ENCODE assay signal across 25 cellular contexts in the genomic region with DNA sequence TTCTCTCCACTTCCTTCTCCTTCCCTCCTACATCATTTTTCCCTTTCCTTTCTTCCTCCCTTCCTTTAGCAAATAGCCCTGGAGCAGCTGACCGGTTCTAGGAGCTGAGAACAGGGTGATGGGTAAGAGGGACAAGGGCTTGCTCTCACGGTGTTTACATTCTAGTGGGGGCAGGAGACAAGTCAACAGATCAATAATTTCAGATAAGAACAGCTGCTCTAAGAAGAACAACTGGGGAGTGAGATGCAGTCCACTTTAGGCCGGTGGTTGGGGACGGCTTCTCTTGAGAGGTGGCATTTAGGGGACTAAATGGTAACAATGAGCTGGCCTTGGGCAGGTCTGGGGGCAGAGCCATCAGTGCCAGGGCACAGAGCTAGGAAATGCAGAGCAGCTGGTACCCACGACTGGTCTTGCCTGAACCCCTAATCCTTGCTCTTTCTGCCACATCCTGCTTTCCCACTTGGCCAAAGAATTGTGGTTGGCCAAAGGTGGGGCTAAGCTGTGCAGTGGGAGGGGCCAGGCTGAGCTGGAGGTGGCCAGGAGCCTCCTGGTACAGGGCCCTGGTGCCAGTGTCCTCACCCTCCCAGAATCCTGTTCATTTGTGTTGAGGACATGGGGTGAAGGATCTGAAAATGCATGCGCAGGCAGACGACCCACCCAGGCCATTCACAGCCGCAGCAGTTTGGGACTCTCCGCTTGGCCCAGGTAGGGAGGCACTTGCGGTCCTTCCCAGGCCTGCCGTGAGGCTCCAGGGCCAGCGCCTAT.
"Had no signal": no experiment of that assay in that cellular context is flagged by ENCODE, and none has a peak within 500 bp of the region (broad histone marks: within the 10 kb centered on the region; RNA-seq: fewer than 3 reads in every experiment).

No MANE protein-coding gene starts in this region.

- ATAC-seq: activated T-cell treated with anti-CD3 and anti-CD28 coated beads, Interleukin-2, amount 50 U/mL, for 4 hours; activated T-helper 17 cell treated with anti-CD3 and anti-CD28 coated beads, Interleukin-2, amount 50 U/mL, for 72 hours; gastroesophageal sphincter; naive thymus-derived CD4-positive, alpha-beta T cell; stimulated activated effector memory CD8-positive, alpha-beta T cell treated with anti-CD3 and anti-CD28 coated beads, Interleukin-12 subunit alpha, Interleukin-12 subunit beta, amount 100 ng/mL, for 72 hours had no signal

- H3K36me3 ChIP-seq: brain microvascular endothelial cell, gastroesophageal sphincter, sigmoid colon, thoracic aorta had no signal

- H3K27ac Mint-ChIP-seq: activated CD4-positive, alpha-beta memory T cell treated with anti-CD3 and anti-CD28 coated beads, Interleukin-2, amount 10 ng/mL, durations not matched to agents 7 days and 5 days; activated CD4-positive, alpha-beta T cell treated with anti-CD3 and anti-CD28 coated beads, Interleukin-2, amount 10 ng/mL, durations not matched to agents 7 days and 5 days; activated T-helper 17 cell treated with anti-CD3 and anti-CD28 coated beads, Interleukin-2, amount 50 U/mL, for 72 hours; stimulated activated effector memory CD8-positive, alpha-beta T cell treated with anti-CD3 and anti-CD28 coated beads, Interleukin-12 subunit alpha, Interleukin-12 subunit beta, amount 100 ng/mL, for 72 hours; stimulated activated naive CD8-positive, alpha-beta T cell treated with anti-CD3 and anti-CD28 coated beads, Interleukin-15, Interleukin-2, amounts not matched to agents 100 ng/mL and 50 ng/mL, for 24 hours; T-helper 1 cell treated with Interleukin-12 subunit alpha and Interleukin-12 subunit beta and Interleukin-4 antibody, amounts not matched to agents 30 μg/mL and 1 μg/mL, for 36 hours had no signal

- H3K27ac ChIP-seq: brain microvascular endothelial cell, gastroesophageal sphincter, hepatocyte, parathyroid adenoma, sigmoid colon, thoracic aorta had no signal

- H3K36me3 Mint-ChIP-seq: stimulated activated effector memory CD8-positive, alpha-beta T cell treated with anti-CD3 and anti-CD28 coated beads, Interleukin-12 subunit alpha, Interleukin-12 subunit beta, amount 100 ng/mL, for 72 hours had no signal

- DNase-seq: activated CD4-positive, alpha-beta memory T cell treated with anti-CD3 and anti-CD28 coated beads, Interleukin-2, amount 10 ng/mL, durations not matched to agents 7 days and 5 days; activated CD4-positive, alpha-beta T cell treated with anti-CD3 and anti-CD28 coated beads for 1 hour; activated CD4-positive, alpha-beta T cell treated with anti-CD3 and anti-CD28 coated beads, Interleukin-2, amount 10 ng/mL, durations not matched to agents 7 days and 5 days; activated gamma-delta T cell treated with Interleukin-2 at 50 U/mL for 16 hours; activated T-cell treated with anti-CD3 and anti-CD28 coated beads, Interleukin-2, amount 50 U/mL, for 4 hours; amniotic stem cell; brain microvascular endothelial cell; caudate nucleus; islet precursor cell; midbrain; naive thymus-derived CD4-positive, alpha-beta T cell; nucleus accumbens; sigmoid colon; small intestine; stimulated activated CD4-positive, alpha-beta T cell treated with anti-CD3 and anti-CD28 coated beads, Interleukin-4, amount 100 ng/mL, for 24 hours; T-helper 9 cell; trophoblast cell had no signal

- H3K4me3 Mint-ChIP-seq: activated CD4-positive, alpha-beta memory T cell treated with anti-CD3 and anti-CD28 coated beads, Interleukin-2, amount 10 ng/mL, durations not matched to agents 7 days and 5 days; activated CD4-positive, alpha-beta T cell treated with anti-CD3 and anti-CD28 coated beads, Interleukin-2, amount 10 ng/mL, durations not matched to agents 7 days and 5 days; activated T-cell treated with anti-CD3 and anti-CD28 coated beads, Interleukin-2, amount 50 U/mL, for 4 hours; activated T-helper 17 cell treated with anti-CD3 and anti-CD28 coated beads, Interleukin-2, amount 50 U/mL, for 72 hours; naive thymus-derived CD4-positive, alpha-beta T cell; stimulated activated effector memory CD8-positive, alpha-beta T cell treated with anti-CD3 and anti-CD28 coated beads, Interleukin-12 subunit alpha, Interleukin-12 subunit beta, amount 100 ng/mL, for 72 hours; stimulated activated naive CD8-positive, alpha-beta T cell treated with anti-CD3 and anti-CD28 coated beads, Interleukin-15, Interleukin-2, amounts not matched to agents 100 ng/mL and 50 ng/mL, for 24 hours; T-helper 1 cell treated with Interleukin-12 subunit alpha and Interleukin-12 subunit beta and Interleukin-4 antibody, amounts not matched to agents 30 μg/mL and 1 μg/mL, for 36 hours had no signal

- H3K4me1 Mint-ChIP-seq: activated T-helper 17 cell treated with anti-CD3 and anti-CD28 coated beads, Interleukin-2, amount 50 U/mL, for 72 hours had no signal

- H3K4me1 ChIP-seq: parathyroid adenoma had no signal

- H3K27me3 ChIP-seq: brain microvascular endothelial cell had no signal

- H3K9me3 ChIP-seq: gastroesophageal sphincter, sigmoid colon, thoracic aorta had no signal

- H3K9me3 Mint-ChIP-seq: activated CD4-positive, alpha-beta memory T cell treated with anti-CD3 and anti-CD28 coated beads, Interleukin-2, amount 10 ng/mL, durations not matched to agents 7 days and 5 days; activated CD4-positive, alpha-beta T cell treated with anti-CD3 and anti-CD28 coated beads, Interleukin-2, amount 10 ng/mL, durations not matched to agents 7 days and 5 days; activated T-cell treated with anti-CD3 and anti-CD28 coated beads, Interleukin-2, amount 50 U/mL, for 4 hours; activated T-helper 17 cell treated with anti-CD3 and anti-CD28 coated beads, Interleukin-2, amount 50 U/mL, for 72 hours; naive thymus-derived CD4-positive, alpha-beta T cell; stimulated activated effector memory CD8-positive, alpha-beta T cell treated with anti-CD3 and anti-CD28 coated beads, Interleukin-12 subunit alpha, Interleukin-12 subunit beta, amount 100 ng/mL, for 72 hours; stimulated activated naive CD8-positive, alpha-beta T cell treated with anti-CD3 and anti-CD28 coated beads, Interleukin-15, Interleukin-2, amounts not matched to agents 100 ng/mL and 50 ng/mL, for 24 hours; T-helper 1 cell treated with Interleukin-12 subunit alpha and Interleukin-12 subunit beta and Interleukin-4 antibody, amounts not matched to agents 30 μg/mL and 1 μg/mL, for 36 hours had no signal

- H3K4me3 ChIP-seq: gastroesophageal sphincter, hepatocyte, sigmoid colon, thoracic aorta had no signal
